Comparison of ENCODE assay signal across 9 cellular contexts in genomic region chr16:4679854-4680636, GRCh38. TPM values are rescaled to one million over a fixed set of nuclear protein-coding genes. Genes with fewer than 3 reads are reported as not detected.
A peak's percentile ranks its signal among the peaks of the same experiment; 100 is the strongest.
DNase-seq lines count a peak whose midpoint lies in the region; ATAC-seq and TF ChIP-seq lines count a peak whose summit lies in the region.
"Had no signal": no experiment of that assay in that cellular context is flagged by ENCODE, and none has a peak within 500 bp of the region (broad histone marks: within the 10 kb centered on the region; RNA-seq: fewer than 3 reads in every experiment).

No MANE protein-coding gene starts in this region.

- ATAC-seq in T-cell (replicated peaks in 1 of 4) = no peak
- peak; percentile 52 for ATAC-seq in gastroesophageal sphincter
- peak in 1 of 4 donors; percentile 5 for ATAC-seq in psoas muscle
- ATAC-seq in GM18498 (IDR thresholded peaks at IDR 0.05; ENCODE audit: unreplicated experiment) = no peak
- ATAC-seq: activated CD4-positive, CD25-positive, alpha-beta regulatory T cell treated with anti-CD3 and anti-CD28 coated beads, Interleukin-2, amount 50 U/mL, for 24 hours had no signal

- POLR2A ChIA-PET in T-cell (lab: Charles Lee) = no interaction called here

- CTCF ChIA-PET in T-cell (lab: Charles Lee) = no interaction called here

- H3K27ac Mint-ChIP-seq in T-cell = peak overlapping the region; percentile 19 to 39

- H3K4me3 ChIP-seq in gastroesophageal sphincter (peak overlapping the region in 1 of 2 donors; percentile 42), psoas muscle (peak overlapping the region; percentile 46)

- WGBS in gastroesophageal sphincter (ENCODE audit: low coverage in 1 of 2), 2 donors = 68 to 72% methylated on average over 14 to 21 of the region's 47 CpGs
- WGBS in psoas muscle, 3 donors = 72 to 78% (median 74%) methylated on average over 47 of the region's 47 CpGs

- H3K27ac ChIP-seq in gastroesophageal sphincter = peak overlapping the region; percentile 5 to 82 (median 72)
- peak overlapping the region; percentile 58 for H3K27ac ChIP-seq in psoas muscle

- peaks cover 6% of the 10 kb centered on the region for H3K36me3 Mint-ChIP-seq in T-cell

- no peaks in the 10 kb centered on the region for H3K9me3 Mint-ChIP-seq in T-cell

- no peak for TF ChIP-seq EP300 in gastroesophageal sphincter (IDR thresholded peaks at IDR 0.05)

- H3K9me3 ChIP-seq in gastroesophageal sphincter (no peaks in the 10 kb centered on the region), psoas muscle (no peaks in the 10 kb centered on the region)

- peaks cover 0 to 44% (median 5%) of the 10 kb centered on the region in 3 donors for H3K4me1 ChIP-seq in gastroesophageal sphincter
- H3K4me1 ChIP-seq in psoas muscle = peaks cover 16% of the 10 kb centered on the region

- no peaks in the 10 kb centered on the region for H3K27me3 Mint-ChIP-seq in T-cell

- peaks cover 28 to 40% (median 30%) of the 10 kb centered on the region in 3 donors for H3K4me1 Mint-ChIP-seq in T-cell

- H3K36me3 ChIP-seq in gastroesophageal sphincter (peaks cover 0 to 100% of the 10 kb centered on the region in 2 donors), psoas muscle (ENCODE audit: insufficient read depth in 1 of 2, low read depth in 1 of 2) (peaks cover 2 to 83% of the 10 kb centered on the region in 2 donors)

- TF ChIP-seq CTCF in gastroesophageal sphincter (IDR thresholded peaks at IDR 0.05) (no peak), psoas muscle (IDR thresholded peaks at IDR 0.05) (no peak)

- no peaks in the 10 kb centered on the region for H3K27me3 ChIP-seq in gastroesophageal sphincter
- no peaks in the 10 kb centered on the region for H3K27me3 ChIP-seq in psoas muscle (ENCODE audit: insufficient read depth in 3 of 3, low read length in 2 of 3)

- intact Hi-C loops in psoas muscle (cut with DNase I) = no loop called here

- no peak for TF ChIP-seq POLR2A in gastroesophageal sphincter (IDR thresholded peaks at IDR 0.05)

- peak; percentile 77 for DNase-seq in GDM1 (lab: John Stamatoyannopoulos, UW)
- DNase-seq in T-cell = peak in 2 of 34 experiments; percentile 21 to 27
- DNase-seq in psoas muscle = peak; percentile 76 to 85
- DNase-seq in NCI-H2107 (lab: John Stamatoyannopoulos, UW) = no peak
- DNase-seq in NCI-H187 (lab: John Stamatoyannopoulos, UW) = no peak
- no peak for DNase-seq in NCI-H2227 (lab: John Stamatoyannopoulos, UW; ENCODE audit: unreplicated experiment)

- H3K4me3 Mint-ChIP-seq in T-cell = no peak overlapping the region

RNA-seq across cellular contexts. Expression of gene NUDT16L1, which starts 13.3 kb away (rescaled TPM):
- total RNA-seq in T-cell (10 to 100 TPM; 53.3 to 64.0 (median 62.2) TPM), gastroesophageal sphincter (10 to 100 TPM; 14.8 to 26.3 (median 21.4) TPM), psoas muscle (10 to 100 TPM in 1 of 4 donors, 1 to 10 TPM in 3; 6.3 to 20.2 (median 8.4) TPM)
- 1 to 10 TPM; 6.6 to 9.7 (median 7.4) TPM for polyA plus RNA-seq in psoas muscle

RNA-seq across cellular contexts. Expression of gene ANKS3, which starts 54.0 kb away (rescaled TPM):
- 10 to 100 TPM; 24.2 to 37.1 (median 32.2) TPM for total RNA-seq in T-cell
- 10 to 100 TPM; 23.3 to 47.8 (median 27.6) TPM for total RNA-seq in gastroesophageal sphincter
- total RNA-seq in psoas muscle = 1 to 10 TPM; 5.2 to 9.1 (median 7.4) TPM
- 10 to 100 TPM; 10.7 to 15.0 (median 14.2) TPM for polyA plus RNA-seq in psoas muscle

RNA-seq across cellular contexts. Expression of gene DNAAF8, which starts 54.3 kb away (rescaled TPM):
- under 1 TPM in 4 of 5 donors, not detected in 1; 0.13 to 0.70 (median 0.34) TPM for total RNA-seq in T-cell
- under 1 TPM; 0.54 to 0.89 (median 0.65) TPM for total RNA-seq in gastroesophageal sphincter
- total RNA-seq in psoas muscle = 1 to 10 TPM in 1 of 4 donors, under 1 TPM in 2, not detected in 1; 0.42 to 1.1 (median 0.71) TPM
- polyA plus RNA-seq in psoas muscle = 1 to 10 TPM; 1.2 to 2.1 (median 1.8) TPM

RNA-seq across cellular contexts. Expression of gene MGRN1, which starts 55.4 kb away (rescaled TPM):
- total RNA-seq in T-cell = 10 to 100 TPM; 63.1 to 76.8 (median 72.2) TPM
- 10 to 100 TPM; 29.2 to 67.0 (median 40.5) TPM for total RNA-seq in gastroesophageal sphincter
- 10 to 100 TPM; 44.2 to 63.1 (median 59.4) TPM for total RNA-seq in psoas muscle
- 10 to 100 TPM; 20.2 to 36.3 (median 24.6) TPM for polyA plus RNA-seq in psoas muscle

Comparison
In these comparisons a context has a peak if more than half of its experiments do, and no peak if none do; other contexts are left out.
1. DNase-seq: peak in GDM1 (single experiment) and psoas muscle (2 of 2); none in NCI-H2107 (single experiment), NCI-H187 (0 of 2) and NCI-H2227 (single experiment).